1 cellular context compared by ENCODE assay signal in genomic region chr4:22500128-22500611, GRCh38.
TF ChIP-seq lines count a peak whose summit lies in the region.

No MANE protein-coding gene starts in this region.

TF ChIP-seq in HEK293, 187 proteins besides CTCF, POLR2A, EP300 and RAD21 (continued from another document):
- TF ChIP-seq ZNF221 (tag by site-specific recombination; IDR thresholded peaks at IDR 0.05; ENCODE audit: borderline replicate concordance) (no peak), ZNF510 (tag by site-specific recombination; IDR thresholded peaks at IDR 0.05; ENCODE audit: insufficient replicate concordance) (no peak), ZNF169 (tag by site-specific recombination; IDR thresholded peaks at IDR 0.05) (no peak), EGR2 (tag by site-specific recombination; IDR thresholded peaks at IDR 0.05; ENCODE audit: low read depth) (no peak), REPIN1 (tag by site-specific recombination; IDR thresholded peaks at IDR 0.05; ENCODE audit: low read depth) (no peak), ZNF214 (tag by site-specific recombination; IDR thresholded peaks at IDR 0.05; ENCODE audit: borderline replicate concordance) (no peak), KLF10 (tag by site-specific recombination; IDR thresholded peaks at IDR 0.05) (no peak), ZBTB6 (tag by site-specific recombination; IDR thresholded peaks at IDR 0.05) (no peak), ZNF785 (tag by site-specific recombination; IDR thresholded peaks at IDR 0.05) (no peak), PRDM6 (tag by site-specific recombination; IDR thresholded peaks at IDR 0.05) (peak; percentile 74)
- TF ChIP-seq, protein P1, sequence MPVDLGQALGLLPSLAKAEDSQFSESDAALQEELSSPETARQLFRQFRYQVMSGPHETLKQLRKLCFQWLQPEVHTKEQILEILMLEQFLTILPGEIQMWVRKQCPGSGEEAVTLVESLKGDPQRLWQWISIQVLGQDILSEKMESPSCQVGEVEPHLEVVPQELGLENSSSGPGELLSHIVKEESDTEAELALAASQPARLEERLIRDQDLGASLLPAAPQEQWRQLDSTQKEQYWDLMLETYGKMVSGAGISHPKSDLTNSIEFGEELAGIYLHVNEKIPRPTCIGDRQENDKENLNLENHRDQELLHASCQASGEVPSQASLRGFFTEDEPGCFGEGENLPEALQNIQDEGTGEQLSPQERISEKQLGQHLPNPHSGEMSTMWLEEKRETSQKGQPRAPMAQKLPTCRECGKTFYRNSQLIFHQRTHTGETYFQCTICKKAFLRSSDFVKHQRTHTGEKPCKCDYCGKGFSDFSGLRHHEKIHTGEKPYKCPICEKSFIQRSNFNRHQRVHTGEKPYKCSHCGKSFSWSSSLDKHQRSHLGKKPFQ (tag by site-specific recombination; IDR thresholded peaks at IDR 0.05): no peak
